8 cellular contexts compared by ENCODE assay signal in genomic region chr1:113930499-113931161, GRCh38. TPM values are rescaled to one million over a fixed set of nuclear protein-coding genes. Genes with fewer than 3 reads are reported as not detected.
A peak's percentile ranks its signal among the peaks of the same experiment; 100 is the strongest.
DNase-seq lines count a peak whose midpoint lies in the region; TF ChIP-seq lines count a peak whose summit lies in the region.

No MANE protein-coding gene starts in this region.

- no peaks in the 10 kb centered on the region for H3K9me2 ChIP-seq in neural cell (ENCODE audit: insufficient read depth, low read length)

- no peaks in the 10 kb centered on the region for H3K36me3 ChIP-seq in neural cell (ENCODE audit: insufficient read depth, low read length)
- no peaks in the 10 kb centered on the region for H3K36me3 ChIP-seq in testis (ENCODE audit: low read depth, missing control alignments)

- H4K20me1 ChIP-seq in neural cell (ENCODE audit: insufficient read depth) = no peaks in the 10 kb centered on the region

- H3K9me3 Mint-ChIP-seq in endothelial cell (ENCODE audit: unreplicated experiment) = no peaks in the 10 kb centered on the region

- peaks cover 55% of the 10 kb centered on the region for H3K79me2 ChIP-seq in neural cell (replicated peaks; ENCODE audit: insufficient read depth, low read length)

- H3K27ac Mint-ChIP-seq in endothelial cell (ENCODE audit: unreplicated experiment) = peak overlapping the region; percentile 98

- H3K27me3 Mint-ChIP-seq in endothelial cell (ENCODE audit: unreplicated experiment) = peaks cover 16% of the 10 kb centered on the region

- peaks cover 6% of the 10 kb centered on the region for H3F3A ChIP-seq in neural cell (ENCODE audit: insufficient read depth, low read length, poor library complexity, severe bottlenecking)

- intact Hi-C loops in testis (cut with DNase I; ENCODE audit: low total_unique reads) = no loop called here

- no peaks in the 10 kb centered on the region for H3K27me3 ChIP-seq in neural cell (ENCODE audit: insufficient read depth, low read depth, low read length)
- H3K27me3 ChIP-seq in testis = no peaks in the 10 kb centered on the region

- peak overlapping the region; percentile 98 for H3K4me3 Mint-ChIP-seq in endothelial cell (ENCODE audit: unreplicated experiment)

- no peak for TF ChIP-seq RAD21 in neural cell (conservative IDR thresholded peaks at IDR 0.05)

- DNase-seq in GM12864 (ENCODE audit: low read depth) = no peak
- peak; percentile 42 for DNase-seq in HEK293T (ENCODE audit: extremely low spot score)
- peak; percentile 86 for DNase-seq in NCI-H2227 (lab: John Stamatoyannopoulos, UW; ENCODE audit: unreplicated experiment)
- DNase-seq in activated CD8-positive, alpha-beta memory T cell treated with anti-CD3 and anti-CD28 coated beads for 24 hours = peak; percentile 73
- DNase-seq in endothelial cell (ENCODE audit: low spot score) = peak; percentile 44
- DNase-seq in testis = peak; percentile 59
- DNase-seq in SK-N-DZ (ENCODE audit: low spot score) = no peak

- CTCF ChIA-PET in HEK293T (lab: Yijun Ruan, JAX) = interaction anchor here (0.6 to 2.3 kb wide), 5 partner anchors 8 to 864 kb away, joined by 3 to 7 read pairs (median 4); partner anchors contain the start of gene OLFML3

- TF ChIP-seq CTCF in GM12864 (IDR thresholded peaks at IDR 0.05; ENCODE audit: low read depth, low read length, missing control alignments) = no peak
- no peak for TF ChIP-seq CTCF in endothelial cell (IDR thresholded peaks at IDR 0.05; ENCODE audit: unreplicated experiment)
- no peak for TF ChIP-seq CTCF in neural cell (IDR thresholded peaks at IDR 0.05; ENCODE audit: poor library complexity, severe bottlenecking)
- no peak for TF ChIP-seq CTCF in testis (IDR thresholded peaks at IDR 0.05)

- no peaks in the 10 kb centered on the region for H3K36me3 Mint-ChIP-seq in endothelial cell (ENCODE audit: low read depth, unreplicated experiment)

- no peak for TF ChIP-seq POLR2A in testis (IDR thresholded peaks at IDR 0.05)

- peak overlapping the region; percentile 79 for H3K4me2 ChIP-seq in neural cell (ENCODE audit: low read length)

- no peak for TF ChIP-seq EP300 in neural cell (conservative IDR thresholded peaks at IDR 0.05; ENCODE audit: poor library complexity, severe bottlenecking)

- peak overlapping the region; percentile 94 for H3K27ac ChIP-seq in neural cell (ENCODE audit: low read length)
- H3K27ac ChIP-seq in testis = peak overlapping the region; percentile 87 to 95

- peak overlapping the region; percentile 81 for H3K9ac ChIP-seq in neural cell (ENCODE audit: low read length)

- 1% methylated on average over 8 of the region's 8 CpGs for WGBS in testis, 2 donors

- H3K4me3 ChIP-seq in GM12864 (ENCODE audit: low read depth, low read length) (peak overlapping the region; percentile 87), neural cell (ENCODE audit: low read length) (peak overlapping the region; percentile 96), testis (peak overlapping the region; percentile 84 to 96)

- H3K9me3 ChIP-seq in neural cell (ENCODE audit: low read length) (no peaks in the 10 kb centered on the region), testis (no peaks in the 10 kb centered on the region)

- POLR2A ChIA-PET in HEK293T (lab: Yijun Ruan, JAX) = interaction anchor here (0.6 to 5.1 kb wide), 12 partner anchors 10 to 358 kb away, joined by 3 to 116 read pairs (median 6); partner anchors contain the start of genes AP4B1, DCLRE1B, PHTF1 and RSBN1

- peaks cover 38% of the 10 kb centered on the region for H3K4me1 Mint-ChIP-seq in endothelial cell (ENCODE audit: unreplicated experiment)

- peak overlapping the region; percentile 21 for H2AFZ ChIP-seq in neural cell (ENCODE audit: low read depth, low read length)

- H3K4me1 ChIP-seq in testis = peaks cover 29% of the 10 kb centered on the region

TF ChIP-seq in HEK293T, 16 proteins besides CTCF, POLR2A, EP300 and RAD21 (continues in another document):
- TF ChIP-seq FOXK2 (IDR thresholded peaks at IDR 0.05) = no peak
- TF ChIP-seq FOXA1 (IDR thresholded peaks at IDR 0.05) = no peak
- TF ChIP-seq PKNOX1 (IDR thresholded peaks at IDR 0.05) = no peak
- TF ChIP-seq LEF1 (IDR thresholded peaks at IDR 0.05; ENCODE audit: borderline replicate concordance) = no peak
- TF ChIP-seq FOXM1 (IDR thresholded peaks at IDR 0.05; ENCODE audit: borderline replicate concordance) = no peak
- no peak for TF ChIP-seq CTBP1 (IDR thresholded peaks at IDR 0.05; ENCODE audit: borderline replicate concordance)
- no peak for TF ChIP-seq SUZ12 (IDR thresholded peaks at IDR 0.05)
- TF ChIP-seq NFRKB (IDR thresholded peaks at IDR 0.05) = no peak
- TF ChIP-seq BHLHE40 (IDR thresholded peaks at IDR 0.05; ENCODE audit: borderline replicate concordance) = no peak
- no peak for TF ChIP-seq SP1 (IDR thresholded peaks at IDR 0.05)
- no peak for TF ChIP-seq TARDBP (IDR thresholded peaks at IDR 0.05)
- TF ChIP-seq HDGF (IDR thresholded peaks at IDR 0.05; ENCODE audit: borderline replicate concordance) = no peak
- no peak for TF ChIP-seq L3MBTL2 (conservative IDR thresholded peaks at IDR 0.05)
- no peak for TF ChIP-seq ARNT (IDR thresholded peaks at IDR 0.05)

TF ChIP-seq in neural cell, 6 proteins besides CTCF, POLR2A, EP300 and RAD21:
- TF ChIP-seq MXI1 (conservative IDR thresholded peaks at IDR 0.05; ENCODE audit: poor library complexity, severe bottlenecking) = no peak
- TF ChIP-seq, protein P1, sequence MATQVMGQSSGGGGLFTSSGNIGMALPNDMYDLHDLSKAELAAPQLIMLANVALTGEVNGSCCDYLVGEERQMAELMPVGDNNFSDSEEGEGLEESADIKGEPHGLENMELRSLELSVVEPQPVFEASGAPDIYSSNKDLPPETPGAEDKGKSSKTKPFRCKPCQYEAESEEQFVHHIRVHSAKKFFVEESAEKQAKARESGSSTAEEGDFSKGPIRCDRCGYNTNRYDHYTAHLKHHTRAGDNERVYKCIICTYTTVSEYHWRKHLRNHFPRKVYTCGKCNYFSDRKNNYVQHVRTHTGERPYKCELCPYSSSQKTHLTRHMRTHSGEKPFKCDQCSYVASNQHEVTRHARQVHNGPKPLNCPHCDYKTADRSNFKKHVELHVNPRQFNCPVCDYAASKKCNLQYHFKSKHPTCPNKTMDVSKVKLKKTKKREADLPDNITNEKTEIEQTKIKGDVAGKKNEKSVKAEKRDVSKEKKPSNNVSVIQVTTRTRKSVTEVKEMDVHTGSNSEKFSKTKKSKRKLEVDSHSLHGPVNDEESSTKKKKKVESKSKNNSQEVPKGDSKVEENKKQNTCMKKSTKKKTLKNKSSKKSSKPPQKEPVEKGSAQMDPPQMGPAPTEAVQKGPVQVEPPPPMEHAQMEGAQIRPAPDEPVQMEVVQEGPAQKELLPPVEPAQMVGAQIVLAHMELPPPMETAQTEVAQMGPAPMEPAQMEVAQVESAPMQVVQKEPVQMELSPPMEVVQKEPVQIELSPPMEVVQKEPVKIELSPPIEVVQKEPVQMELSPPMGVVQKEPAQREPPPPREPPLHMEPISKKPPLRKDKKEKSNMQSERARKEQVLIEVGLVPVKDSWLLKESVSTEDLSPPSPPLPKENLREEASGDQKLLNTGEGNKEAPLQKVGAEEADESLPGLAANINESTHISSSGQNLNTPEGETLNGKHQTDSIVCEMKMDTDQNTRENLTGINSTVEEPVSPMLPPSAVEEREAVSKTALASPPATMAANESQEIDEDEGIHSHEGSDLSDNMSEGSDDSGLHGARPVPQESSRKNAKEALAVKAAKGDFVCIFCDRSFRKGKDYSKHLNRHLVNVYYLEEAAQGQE (IDR thresholded peaks at IDR 0.05; ENCODE audit: borderline replicate concordance) = no peak
- no peak for TF ChIP-seq SMC3 (conservative IDR thresholded peaks at IDR 0.05; ENCODE audit: poor library complexity)
- TF ChIP-seq EZH2 (IDR thresholded peaks at IDR 0.05; ENCODE audit: borderline replicate concordance, insufficient read depth, low read length, poor library complexity, severe bottlenecking) = no peak
- TF ChIP-seq POLR2AphosphoS5 (IDR thresholded peaks at IDR 0.05) = no peak
- TF ChIP-seq TAF1 (IDR thresholded peaks at IDR 0.05; ENCODE audit: low read depth) = no peak

RNA-seq across cellular contexts. Expression of gene HIPK1, which starts 1.5 kb away (rescaled TPM):
- total RNA-seq in endothelial cell (ENCODE audit: unreplicated experiment) (56.6 TPM), testis (100 to 1,000 TPM; 102 to 128 TPM)
- polyA plus RNA-seq in neural cell (20.3 and 22.9 TPM in 2 replicates), testis (ENCODE audit: insufficient read depth, low read depth, low replicate concordance) (116 TPM)
- polyA minus RNA-seq in neural cell = 54.3 and 58.0 TPM in 2 replicates
- polyA plus RNA-seq in SK-N-DZ (2014; cell fraction: cytosol; rRNA removed) = 11.6 and 13.5 TPM in 2 replicates
- 15.4 and 21.5 TPM in 2 replicates for polyA plus RNA-seq in SK-N-DZ (2014; cell fraction: nucleus; rRNA removed)

RNA-seq across cellular contexts. Expression of gene DCLRE1B, which starts 25.5 kb away (rescaled TPM):
- total RNA-seq in endothelial cell (ENCODE audit: unreplicated experiment) = 11.8 TPM
- polyA plus RNA-seq in neural cell = 7.3 and 8.7 TPM in 2 replicates
- 12.7 and 14.0 TPM in 2 replicates for polyA minus RNA-seq in neural cell
- 1 to 10 TPM; 7.7 to 8.3 TPM for total RNA-seq in testis
- polyA plus RNA-seq in testis (ENCODE audit: insufficient read depth, low read depth, low replicate concordance) = 6.7 TPM
- polyA plus RNA-seq in SK-N-DZ (2014; cell fraction: cytosol; rRNA removed) = 17.5 and 18.5 TPM in 2 replicates
- 6.0 and 6.9 TPM in 2 replicates for polyA plus RNA-seq in SK-N-DZ (2014; cell fraction: nucleus; rRNA removed)

RNA-seq across cellular contexts. Expression of gene AP4B1, which starts 26.0 kb away (rescaled TPM):
- 28.4 TPM for total RNA-seq in endothelial cell (ENCODE audit: unreplicated experiment)
- polyA plus RNA-seq in neural cell = 178 and 192 TPM in 2 replicates
- polyA minus RNA-seq in neural cell = 48.3 and 49.7 TPM in 2 replicates
- total RNA-seq in testis = 10 to 100 TPM; 23.4 to 49.6 TPM
- 28.2 TPM for polyA plus RNA-seq in testis (ENCODE audit: insufficient read depth, low read depth, low replicate concordance)
- 20.5 and 21.2 TPM in 2 replicates for polyA plus RNA-seq in SK-N-DZ (2014; cell fraction: cytosol; rRNA removed)
- polyA plus RNA-seq in SK-N-DZ (2014; cell fraction: nucleus; rRNA removed) = 76.1 and 76.7 TPM in 2 replicates

RNA-seq across cellular contexts. Expression of gene BCL2L15, which starts 43.2 kb away (rescaled TPM):
- 0.49 TPM for total RNA-seq in endothelial cell (ENCODE audit: unreplicated experiment)
- 2.6 and 4.7 TPM in 2 replicates for polyA plus RNA-seq in neural cell
- 3.2 and 6.4 TPM in 2 replicates for polyA minus RNA-seq in neural cell
- total RNA-seq in testis = under 1 TPM; 0.68 to 0.87 TPM
- polyA plus RNA-seq in testis (ENCODE audit: insufficient read depth, low read depth, low replicate concordance) = 2.3 TPM
- 0.06 and 0.10 TPM in 2 replicates for polyA plus RNA-seq in SK-N-DZ (2014; cell fraction: cytosol; rRNA removed)
- 0.73 and 13.1 TPM in 2 replicates for polyA plus RNA-seq in SK-N-DZ (2014; cell fraction: nucleus; rRNA removed)

RNA-seq across cellular contexts. Expression of gene OLFML3, which starts 48.6 kb away (rescaled TPM):
- total RNA-seq in endothelial cell (ENCODE audit: unreplicated experiment) (130 TPM), testis (1 to 10 TPM; 4.6 to 8.5 TPM)
- polyA plus RNA-seq in neural cell (not detected in 2 replicates), testis (ENCODE audit: insufficient read depth, low read depth, low replicate concordance) (51.7 TPM)
- polyA minus RNA-seq in neural cell = 0.35 TPM in 1 of 2 replicates, not detected in the other
- polyA plus RNA-seq in SK-N-DZ (2014; cell fraction: cytosol; rRNA removed) = 12.2 and 12.3 TPM in 2 replicates
- 5.3 and 6.9 TPM in 2 replicates for polyA plus RNA-seq in SK-N-DZ (2014; cell fraction: nucleus; rRNA removed)

Comparison
In these comparisons a context has a peak if more than half of its experiments do, and no peak if none do; other contexts are left out.
1. DNase-seq: peak in HEK293T (single experiment), NCI-H2227 (single experiment), activated CD8-positive, alpha-beta memory T cell treated with anti-CD3 and anti-CD28 coated beads for 24 hours (single experiment), endothelial cell (single experiment) and testis (single experiment); none in GM12864 (single experiment) and SK-N-DZ (single experiment).
2. Peak in every context shown above with its lines, with median percentiles within 50 percentile points of each other: H3K4me3 ChIP-seq.